ENCODE assay signal across 19 cellular contexts in genomic region chr9:117828466-117828865, GRCh38.
"Had no signal": no experiment of that assay in that cellular context is flagged by ENCODE, and none has a peak within 500 bp of the region (broad histone marks: within the 10 kb centered on the region; RNA-seq: fewer than 3 reads in every experiment).

No MANE protein-coding gene starts in this region.

- H3K9me3 ChIP-seq: Peyer's patch had no signal

- H3K4me3 ChIP-seq: Peyer's patch had no signal

- H3K27ac ChIP-seq: Peyer's patch had no signal

- H3K36me3 ChIP-seq: Peyer's patch had no signal

- DNase-seq: activated CD4-positive, alpha-beta T cell treated with anti-CD3 and anti-CD28 coated beads for 1 hour; activated CD4-positive, alpha-beta T cell treated with anti-CD3 and anti-CD28 coated beads, Interleukin-2, amount 10 ng/mL, durations not matched to agents 24 days and 14 days; activated CD4-positive, alpha-beta T cell treated with anti-CD3 and anti-CD28 coated beads, Interleukin-2, amount 50 U/mL, for 48 hours; activated CD8-positive, alpha-beta memory T cell treated with anti-CD3 and anti-CD28 coated beads for 24 hours; activated effector memory CD4-positive, alpha-beta T cell treated with anti-CD3 and anti-CD28 coated beads, Interleukin-2, amount 50 U/mL, for 16 hours; activated naive CD4-positive, alpha-beta T cell treated with Interleukin-2 at 50 U/mL for 16 hours; activated T-cell treated with anti-CD3 and anti-CD28 coated beads, Interleukin-2, amount 50 U/mL, for 4 hours; amygdala; KG1; NCI-H1048; NCI-H146; NCI-H187 treated with DMSO at 0.1 percent for 48 hours; NCI-H2171; NCI-H226; NCI-H526; NCI-H774; Peyer's patch; SHP77 had no signal

- ATAC-seq: activated naive CD4-positive, alpha-beta T cell treated with anti-CD3 and anti-CD28 coated beads, Interleukin-2, amount 50 U/mL, for 72 hours; activated T-cell treated with anti-CD3 and anti-CD28 coated beads, Interleukin-2, amount 50 U/mL, for 4 hours had no signal

- H3K27me3 ChIP-seq: Peyer's patch had no signal
